12 cellular contexts compared by ENCODE assay signal in the genomic region with DNA sequence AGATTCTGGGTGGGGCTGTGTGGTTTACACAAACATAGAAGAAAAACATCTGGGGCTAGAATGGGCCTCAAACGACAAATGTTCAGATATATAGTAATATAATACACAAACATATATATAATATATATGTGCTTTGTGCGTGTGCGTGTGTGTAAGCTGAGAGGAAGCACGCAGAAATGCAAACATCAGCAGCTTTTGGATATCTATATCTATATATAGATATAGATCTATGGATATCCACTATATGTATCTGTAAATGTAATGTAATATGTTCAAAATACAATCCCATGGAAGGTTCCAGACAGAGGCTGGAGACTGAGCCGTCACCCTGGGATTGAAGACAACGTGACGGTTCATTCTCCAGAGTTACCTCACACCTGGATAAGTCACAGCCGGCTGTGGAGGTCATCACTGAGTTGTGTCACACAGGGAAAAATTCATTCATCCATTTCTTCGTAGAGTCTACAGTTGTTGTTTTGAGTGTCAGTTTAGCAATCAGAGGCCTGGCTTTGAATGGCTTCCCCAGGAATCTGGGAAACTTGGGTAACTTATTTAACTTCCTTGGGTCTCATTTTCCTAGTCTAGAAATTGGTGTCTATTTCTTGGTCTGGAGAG.
DNase-seq lines count a peak whose midpoint lies in the region; ATAC-seq and TF ChIP-seq lines count a peak whose summit lies in the region.
"Had no signal": no experiment of that assay in that cellular context is flagged by ENCODE, and none has a peak within 500 bp of the region (broad histone marks: within the 10 kb centered on the region; RNA-seq: fewer than 3 reads in every experiment).

No MANE protein-coding gene starts in this region.

- H3K18ac ChIP-seq in IMR-90 (ENCODE audit: low read depth, low read length) = peak overlapping the region; percentile 57

- H3K36me3 ChIP-seq in IMR-90 (ENCODE audit: control insufficient read depth, insufficient read depth, low read length) (no peaks in the 10 kb centered on the region), right lobe of liver (no peaks in the 10 kb centered on the region), smooth muscle cell (ENCODE audit: low read depth) (no peaks in the 10 kb centered on the region)
- H3K36me3 ChIP-seq: spleen had no signal

- 0 out of 2 replicates have a peak overlapping the region, but pooled peaks have one; percentile 6 for H3K4ac ChIP-seq in IMR-90 (ENCODE audit: low read depth, low read length)

- TF ChIP-seq RAD21 in IMR-90 (IDR thresholded peaks at IDR 0.05; ENCODE audit: low read length) = no peak

- H3K9ac ChIP-seq in IMR-90 (ENCODE audit: low read depth, low read length) = no peak overlapping the region
- peak overlapping the region; percentile 76 for H3K9ac ChIP-seq in smooth muscle cell (ENCODE audit: low read depth)

- peaks cover 9% of the 10 kb centered on the region; the same call in 1 of the 2 replicates for H3K9me1 ChIP-seq in IMR-90 (ENCODE audit: insufficient read depth, low read length)

- no peaks in the 10 kb centered on the region for H3K9me3 ChIP-seq in IMR-90 (ENCODE audit: control insufficient read depth, insufficient read depth, low read length)
- H3K9me3 ChIP-seq in right lobe of liver = no peaks in the 10 kb centered on the region
- no peaks in the 10 kb centered on the region for H3K9me3 ChIP-seq in smooth muscle cell (replicated peaks; ENCODE audit: low read depth)
- H3K9me3 ChIP-seq: mucosa of descending colon, spleen had no signal

- H3K4me1 ChIP-seq in IMR-90 (ENCODE audit: control insufficient read depth, insufficient read depth, low read length) (peaks cover 7% of the 10 kb centered on the region), right lobe of liver (peaks cover 0 to 76% (median 21%) of the 10 kb centered on the region in 4 donors), smooth muscle cell (ENCODE audit: low read depth) (peaks cover 11% of the 10 kb centered on the region)

- no peak overlapping the region for H2BK5ac ChIP-seq in IMR-90 (ENCODE audit: low read depth, low read length, poor library complexity, severe bottlenecking)

- POLR2A ChIA-PET in IMR-90 (lab: Charles Lee; ENCODE audit: unreplicated experiment) (no interaction called here), MCF 10A (lab: Yijun Ruan, JAX) (interaction anchor here (0.5 to 10.9 kb wide), 32 partner anchors 11 to 781 kb away, joined by 3 to 176 read pairs (median 5); a partner anchor contains a TSS)
- POLR2A ChIA-PET in activated CD8-positive, alpha-beta T cell treated with anti-CD3 and anti-CD28 coated beads, Interleukin-2, amount 10 ng/mL, durations not matched to agents 7 days and 5 days (lab: Charles Lee) = no interaction called here

- no peak overlapping the region for H4K5ac ChIP-seq in IMR-90 (ENCODE audit: low read depth, low read length)

- H2BK15ac ChIP-seq in IMR-90 (ENCODE audit: low read depth, low read length) = 0 out of 3 replicates have a peak overlapping the region, but pooled peaks have one; percentile 41

- H4K8ac ChIP-seq in IMR-90 (ENCODE audit: low read depth in 2 of 2, low read length in 2 of 2) = peak overlapping the region; percentile 26 to 34; a peak in 2 of 4 replicates

- WGBS in IMR-90 (ENCODE audit: extremely low coverage in 2 of 2, insufficient read length in 1 of 2), 2 experiments = 100% methylated on average over 3 of the region's 9 CpGs; no CpG with 5 or more reads in 1 of the 2 experiments
- 75% methylated on average over 9 of the region's 9 CpGs for WGBS in right lobe of liver (ENCODE audit: insufficient coverage, low coverage, low lambda C conversion rate, missing lambda C conversion rate)
- WGBS in smooth muscle cell (ENCODE audit: low lambda C conversion rate) = 81% methylated on average over 9 of the region's 9 CpGs

- in situ Hi-C loops in IMR-90 (cut with MboI; ENCODE audit: low sequenced_read_pairs) = no loop called here

- no peaks in the 10 kb centered on the region for H3K9me3 Mint-ChIP-seq in MCF 10A (ENCODE audit: unreplicated experiment)
- H3K9me3 Mint-ChIP-seq in activated CD8-positive, alpha-beta T cell treated with anti-CD3 and anti-CD28 coated beads, Interleukin-2, amount 10 ng/mL, durations not matched to agents 7 days and 5 days (ENCODE audit: insufficient read depth) = no peaks in the 10 kb centered on the region
- H3K9me3 Mint-ChIP-seq: activated naive CD8-positive, alpha-beta T cell treated with anti-CD3 and anti-CD28 coated beads, Interleukin-2, amount 10 ng/mL, durations not matched to agents 7 days and 5 days had no signal

- no peaks in the 10 kb centered on the region for H3K27me3 Mint-ChIP-seq in MCF 10A (ENCODE audit: insufficient read depth, unreplicated experiment)
- H3K27me3 Mint-ChIP-seq in activated CD8-positive, alpha-beta T cell treated with anti-CD3 and anti-CD28 coated beads, Interleukin-2, amount 10 ng/mL, durations not matched to agents 7 days and 5 days (ENCODE audit: low read depth) = no peaks in the 10 kb centered on the region

- no peak for ATAC-seq in IMR-90 (ENCODE audit: low read depth)
- ATAC-seq in right lobe of liver = no peak
- no peak for ATAC-seq in activated CD8-positive, alpha-beta T cell treated with anti-CD3 and anti-CD28 coated beads, Interleukin-2, amount 10 ng/mL, durations not matched to agents 7 days and 5 days
- ATAC-seq in HG03469 (IDR thresholded peaks at IDR 0.05; ENCODE audit: unreplicated experiment) = no peak

- dilution Hi-C loops in IMR-90 (cut with HindIII; ENCODE audit: low sequenced_read_pairs, unreplicated experiment) = no loop called here

- no peak overlapping the region for H2AK5ac ChIP-seq in IMR-90 (ENCODE audit: low read depth, low read length)

- no peaks in the 10 kb centered on the region for H3F3A ChIP-seq in smooth muscle cell (ENCODE audit: low read depth)

- TF ChIP-seq POLR2A in IMR-90 (IDR thresholded peaks at IDR 0.05; ENCODE audit: low read depth, low read length) (no peak), right lobe of liver (IDR thresholded peaks at IDR 0.05) (no peak)

- H2AFZ ChIP-seq in IMR-90 (replicated peaks; ENCODE audit: low read length, poor library complexity) (no peak overlapping the region), smooth muscle cell (ENCODE audit: low read depth) (no peak overlapping the region)

- H3K27me3 ChIP-seq in IMR-90 (ENCODE audit: control insufficient read depth, insufficient read depth, low read length) (no peaks in the 10 kb centered on the region; the same call in 1 of the 2 replicates), right lobe of liver (no peaks in the 10 kb centered on the region), smooth muscle cell (ENCODE audit: low read depth) (no peaks in the 10 kb centered on the region)
- H3K27me3 ChIP-seq: spleen had no signal

- intact Hi-C loops in IMR-90 (cut with micrococcal nuclease) = no loop called here
- intact Hi-C loops in MCF 10A (cut with micrococcal nuclease) = loop anchor here (2.0 to 10.0 kb wide), 3 partner anchors 148 to 440 kb away; a partner anchor contains a TSS
- intact Hi-C loops in right lobe of liver (cut with DNase I) = no loop called here

- DNase-seq in IMR-90 = no peak
- DNase-seq in MCF 10A (ENCODE audit: unreplicated experiment) = peak; percentile 41
- no peak for DNase-seq in right lobe of liver
- DNase-seq in smooth muscle cell (lab: John Stamatoyannopoulos, UW; ENCODE audit: unreplicated experiment) = no peak
- DNase-seq in activated CD8-positive, alpha-beta T cell treated with anti-CD3 and anti-CD28 coated beads, Interleukin-2, amount 10 ng/mL, durations not matched to agents 7 days and 5 days = no peak
- no peak for DNase-seq in NCI-H2081 (lab: John Stamatoyannopoulos, UW)
- DNase-seq in stimulated activated CD4-positive, alpha-beta T cell treated with anti-CD3 and anti-CD28 coated beads, Interleukin-4, amount 100 ng/mL, for 4 hours = no peak
- DNase-seq: activated CD8-positive, alpha-beta memory T cell treated with anti-CD3 and anti-CD28 coated beads, Interleukin-2, amount 50 U/mL, for 4 hours; activated naive CD8-positive, alpha-beta T cell treated with anti-CD3 and anti-CD28 coated beads, Interleukin-2, amount 10 ng/mL, durations not matched to agents 7 days and 5 days; spleen had no signal

- BruUV-seq in IMR-90 (replicated peaks; lab: Mats Ljungman, UMichigan) = no TSS peak
- TSS peak; percentile 31 for BruUV-seq in MCF 10A (replicated peaks; lab: Mats Ljungman, UMichigan)

- H3K79me1 ChIP-seq in IMR-90 (ENCODE audit: low read depth in 1 of 2, low read length in 2 of 2) = no peaks in the 10 kb centered on the region

- H3K79me2 ChIP-seq in smooth muscle cell (ENCODE audit: low read depth) = no peaks in the 10 kb centered on the region

- peak overlapping the region; percentile 71; the same call in 1 of the 2 replicates for H2BK120ac ChIP-seq in IMR-90 (ENCODE audit: low read depth, low read length)

- H3K4me2 ChIP-seq in IMR-90 (ENCODE audit: low read depth, low read length) (no peak overlapping the region), smooth muscle cell (peak overlapping the region; percentile 11)

- peak overlapping the region; percentile 22 for H3K4me3 Mint-ChIP-seq in MCF 10A (ENCODE audit: unreplicated experiment)
- H3K4me3 Mint-ChIP-seq in activated CD8-positive, alpha-beta T cell treated with anti-CD3 and anti-CD28 coated beads, Interleukin-2, amount 10 ng/mL, durations not matched to agents 7 days and 5 days = no peak overlapping the region
- H3K4me3 Mint-ChIP-seq: activated naive CD8-positive, alpha-beta T cell treated with anti-CD3 and anti-CD28 coated beads, Interleukin-2, amount 10 ng/mL, durations not matched to agents 7 days and 5 days had no signal

- 0 out of 2 replicates have a peak overlapping the region, but pooled peaks have one; percentile 6 for H3K14ac ChIP-seq in IMR-90 (replicated peaks; ENCODE audit: low read depth, low read length)

- CTCF ChIA-PET in IMR-90 (lab: Yijun Ruan, JAX) = no interaction called here
- CTCF ChIA-PET in MCF 10A (lab: Yijun Ruan, JAX) = interaction anchor here (0.7 to 1.6 kb wide), 10 partner anchors 10 to 208 kb away, joined by 3 to 6 read pairs (median 4); no protein-coding TSS in a partner anchor
- CTCF ChIA-PET in activated CD8-positive, alpha-beta T cell treated with anti-CD3 and anti-CD28 coated beads, Interleukin-2, amount 10 ng/mL, durations not matched to agents 7 days and 5 days (lab: Charles Lee) = no interaction called here

- no peak overlapping the region for H2BK20ac ChIP-seq in IMR-90 (ENCODE audit: low read depth, low read length)

- H3K23ac ChIP-seq in IMR-90 (ENCODE audit: low read depth, low read length) = no peak overlapping the region

- peaks cover 45% of the 10 kb centered on the region for H3K4me1 Mint-ChIP-seq in MCF 10A (ENCODE audit: insufficient read depth, unreplicated experiment)
- no peaks in the 10 kb centered on the region for H3K4me1 Mint-ChIP-seq in activated CD8-positive, alpha-beta T cell treated with anti-CD3 and anti-CD28 coated beads, Interleukin-2, amount 10 ng/mL, durations not matched to agents 7 days and 5 days (ENCODE audit: low read depth)
- H3K4me1 Mint-ChIP-seq: activated naive CD8-positive, alpha-beta T cell treated with anti-CD3 and anti-CD28 coated beads, Interleukin-2, amount 10 ng/mL, durations not matched to agents 7 days and 5 days had no signal

- no peak overlapping the region for H2AK9ac ChIP-seq in IMR-90 (replicated peaks; ENCODE audit: low read depth, low read length, poor library complexity)

- H3K27ac ChIP-seq in IMR-90 (ENCODE audit: insufficient read depth, low read length) = no peak overlapping the region
- H3K27ac ChIP-seq in right lobe of liver = peak overlapping the region; percentile 49 to 94 (median 52)
- peak overlapping the region; percentile 93 for H3K27ac ChIP-seq in smooth muscle cell (ENCODE audit: low read depth)

- H4K20me1 ChIP-seq in IMR-90 (ENCODE audit: insufficient read depth, low read length) (no peaks in the 10 kb centered on the region), smooth muscle cell (ENCODE audit: low read depth) (no peaks in the 10 kb centered on the region)

- H3K27ac Mint-ChIP-seq in MCF 10A (ENCODE audit: low read depth, unreplicated experiment) = peak overlapping the region; percentile 77
- H3K27ac Mint-ChIP-seq in activated CD8-positive, alpha-beta T cell treated with anti-CD3 and anti-CD28 coated beads, Interleukin-2, amount 10 ng/mL, durations not matched to agents 7 days and 5 days = no peak overlapping the region
- H3K27ac Mint-ChIP-seq: activated naive CD8-positive, alpha-beta T cell treated with anti-CD3 and anti-CD28 coated beads, Interleukin-2, amount 10 ng/mL, durations not matched to agents 7 days and 5 days had no signal

- no peak overlapping the region for H3K56ac ChIP-seq in IMR-90 (ENCODE audit: extremely low read depth, insufficient read depth, low read length)

- no peak overlapping the region; the same call in 1 of the 2 replicates for H4K91ac ChIP-seq in IMR-90 (ENCODE audit: insufficient read depth, low read depth, low read length)

- H3K4me3 ChIP-seq in IMR-90 (ENCODE audit: insufficient read depth, low read depth, low read length) (no peak overlapping the region), right lobe of liver (no peak overlapping the region), smooth muscle cell (no peak overlapping the region)
- H3K4me3 ChIP-seq: mucosa of descending colon, spleen had no signal

- TF ChIP-seq CTCF in IMR-90 (conservative IDR thresholded peaks at IDR 0.05; ENCODE audit: low read depth, low read length) (no peak), MCF 10A (IDR thresholded peaks at IDR 0.05; ENCODE audit: unreplicated experiment) (no peak), right lobe of liver (IDR thresholded peaks at IDR 0.05) (no peak), smooth muscle cell (IDR thresholded peaks at IDR 0.05; ENCODE audit: borderline replicate concordance, insufficient read depth, poor library complexity, severe bottlenecking) (no peak)

- H3K36me3 Mint-ChIP-seq in MCF 10A (ENCODE audit: insufficient read depth, unreplicated experiment) = no peaks in the 10 kb centered on the region
- no peaks in the 10 kb centered on the region for H3K36me3 Mint-ChIP-seq in activated CD8-positive, alpha-beta T cell treated with anti-CD3 and anti-CD28 coated beads, Interleukin-2, amount 10 ng/mL, durations not matched to agents 7 days and 5 days (ENCODE audit: low read depth)
- H3K36me3 Mint-ChIP-seq: activated naive CD8-positive, alpha-beta T cell treated with anti-CD3 and anti-CD28 coated beads, Interleukin-2, amount 10 ng/mL, durations not matched to agents 7 days and 5 days had no signal
